Comparison of ENCODE assay signal across 10 cellular contexts in genomic region chr2:71995067-71995665, GRCh38.
DNase-seq lines count a peak whose midpoint lies in the region; ATAC-seq and TF ChIP-seq lines count a peak whose summit lies in the region.
"Had no signal": no experiment of that assay in that cellular context is flagged by ENCODE, and none has a peak within 500 bp of the region (broad histone marks: within the 10 kb centered on the region; RNA-seq: fewer than 3 reads in every experiment).

No MANE protein-coding gene starts in this region.

- H3K27me3 Mint-ChIP-seq in Caco-2 (ENCODE audit: insufficient read depth, unreplicated experiment): no peaks in the 10 kb centered on the region

- no TSS peak for BruUV-seq in Caco-2 (replicated peaks; lab: Mats Ljungman, UMichigan)

- no peaks in the 10 kb centered on the region for H3K27me3 ChIP-seq in Caco-2 (replicated peaks; ENCODE audit: control insufficient read depth, insufficient read depth, low read length)
- H3K27me3 ChIP-seq in adipocyte (replicated peaks; ENCODE audit: control insufficient read depth, insufficient read depth, low read length): no peaks in the 10 kb centered on the region
- H3K27me3 ChIP-seq in lower lobe of right lung (ENCODE audit: low read depth): no peaks in the 10 kb centered on the region

- H3K9ac ChIP-seq in adipocyte (ENCODE audit: low read length): no peak overlapping the region

- CTCF ChIA-PET in Caco-2 (lab: Charles Lee): interaction anchor here (0.5 to 1.1 kb wide), 2 partner anchors 71 to 111 kb away, joined by 4 to 5 read pairs; no protein-coding TSS in a partner anchor

- H3K4me1 ChIP-seq in Caco-2: no peaks in the 10 kb centered on the region
- peaks cover 5% of the 10 kb centered on the region for H3K4me1 ChIP-seq in adipocyte (ENCODE audit: control insufficient read depth, insufficient read depth, low read length)
- H3K4me1 ChIP-seq in lower lobe of right lung: no peaks in the 10 kb centered on the region

- intact Hi-C loops in Caco-2 (cut with micrococcal nuclease; ENCODE audit: unreplicated experiment): loop anchor here (1.0 to 10.0 kb wide), 4 partner anchors 71 to 448 kb away; no protein-coding TSS in a partner anchor
- intact Hi-C loops in lower lobe of right lung (cut with DNase I): no loop called here

- H3K27ac Mint-ChIP-seq in Caco-2 (ENCODE audit: unreplicated experiment): no peak overlapping the region
- H3K27ac Mint-ChIP-seq: IgD-negative memory B cell had no signal

- no peaks in the 10 kb centered on the region for H3K9me3 Mint-ChIP-seq in Caco-2 (ENCODE audit: unreplicated experiment)

- POLR2A ChIA-PET in Caco-2 (lab: Charles Lee): no interaction called here

- no peaks in the 10 kb centered on the region for H3K36me3 Mint-ChIP-seq in Caco-2 (ENCODE audit: insufficient read depth, unreplicated experiment)
- H3K36me3 Mint-ChIP-seq: IgD-negative memory B cell had no signal

- no peak overlapping the region for H3K4me3 ChIP-seq in Caco-2 (ENCODE audit: low read depth, low read length)
- H3K4me3 ChIP-seq in adipocyte (ENCODE audit: low read length): no peak overlapping the region
- no peak overlapping the region for H3K4me3 ChIP-seq in lower lobe of right lung
- H3K4me3 ChIP-seq: lung had no signal

- H3K4me3 Mint-ChIP-seq in Caco-2 (ENCODE audit: unreplicated experiment): no peak overlapping the region
- H3K4me3 Mint-ChIP-seq: IgD-negative memory B cell had no signal

- DNase-seq in Caco-2 (peak in 1 of 2 experiments; percentile 23), adipocyte (ENCODE audit: low read depth) (peak; percentile 60), lower lobe of right lung (no peak), T-helper 9 cell (no peak), D341Med (ENCODE audit: low spot score) (no peak)

- H3K36me3 ChIP-seq in Caco-2 (ENCODE audit: control insufficient read depth, insufficient read depth, low read length) (no peaks in the 10 kb centered on the region), adipocyte (ENCODE audit: control insufficient read depth, insufficient read depth, low read length, severe bottlenecking) (no peaks in the 10 kb centered on the region), lower lobe of right lung (no peaks in the 10 kb centered on the region)

- peak; percentile 53 to 58 for TF ChIP-seq CTCF in Caco-2 (IDR thresholded peaks at IDR 0.05; ENCODE audit: insufficient read depth in 1 of 2, low read depth in 1 of 2, low read length in 1 of 2, severe bottlenecking in 1 of 2, unreplicated experiment in 1 of 2)
- TF ChIP-seq CTCF in LNCAP (IDR thresholded peaks at IDR 0.05): peak; percentile 39; the same call in 1 of the 2 replicates
- peak; percentile 15 for TF ChIP-seq CTCF in lower lobe of right lung (IDR thresholded peaks at IDR 0.05)

- no peak overlapping the region for H3K27ac ChIP-seq in lower lobe of right lung

- H3K9me3 ChIP-seq in Caco-2 (no peaks in the 10 kb centered on the region), adipocyte (ENCODE audit: control insufficient read depth, low read length) (no peaks in the 10 kb centered on the region), lower lobe of right lung (no peaks in the 10 kb centered on the region)

- no peaks in the 10 kb centered on the region for H3K4me1 Mint-ChIP-seq in Caco-2 (ENCODE audit: low read depth, unreplicated experiment)
- H3K4me1 Mint-ChIP-seq: IgD-negative memory B cell had no signal

- ATAC-seq in lower lobe of right lung: no peak
- no peak for ATAC-seq in HG03378 (IDR thresholded peaks at IDR 0.05; ENCODE audit: unreplicated experiment)
- ATAC-seq in activated CD4-positive, CD25-positive, alpha-beta regulatory T cell treated with anti-CD3 and anti-CD28 coated beads, Interleukin-2, amount 50 U/mL, for 24 hours: no peak
